Comparison of ENCODE assay signal across 7 cellular contexts in genomic region chr14:96481731-96482314, GRCh38.
"Had no signal": no experiment of that assay in that cellular context is flagged by ENCODE, and none has a peak within 500 bp of the region (broad histone marks: within the 10 kb centered on the region; RNA-seq: fewer than 3 reads in every experiment).

No MANE protein-coding gene starts in this region.

- H3K27ac ChIP-seq: HL-60, KMS-11 had no signal

- ATAC-seq: K562 had no signal

- H3K4me2 ChIP-seq: KMS-11 had no signal

- H3K4me3 ChIP-seq: K562 had no signal

- DNase-seq: IMR-90, KBM-7, KG1 had no signal

- FAIRE-seq: HTR-8/SVneo, K562 had no signal

- H3K9ac ChIP-seq: KMS-11 had no signal
